Comparison of ENCODE assay signal across 10 cellular contexts in genomic region chr9:20551835-20552234, GRCh38.
DNase-seq lines count a peak whose midpoint lies in the region; ATAC-seq and TF ChIP-seq lines count a peak whose summit lies in the region.
"Had no signal": no experiment of that assay in that cellular context is flagged by ENCODE, and none has a peak within 500 bp of the region (broad histone marks: within the 10 kb centered on the region; RNA-seq: fewer than 3 reads in every experiment).

No MANE protein-coding gene starts in this region.

- H3K27me3 ChIP-seq in colonic mucosa = no peaks in the 10 kb centered on the region

- peak overlapping the region in 1 of 2 donors; percentile 76 for H3K9ac ChIP-seq in colonic mucosa (ENCODE audit: low read depth in 2 of 2, low read length in 2 of 2)

- no peak for TF ChIP-seq CTCF in colonic mucosa (IDR thresholded peaks at IDR 0.05)

- H3K4me1 ChIP-seq in colonic mucosa = peaks cover 11% of the 10 kb centered on the region

- H3K4me3 ChIP-seq in GM08714 (ENCODE audit: low read length) = peak overlapping the region; percentile 62; the same call in 1 of the 2 replicates
- no peak overlapping the region for H3K4me3 ChIP-seq in colonic mucosa
- H3K4me3 ChIP-seq: skin epidermis had no signal

- ATAC-seq in GM19468 (IDR thresholded peaks at IDR 0.05; ENCODE audit: extremely low read depth, unreplicated experiment) = peak; percentile 80
- peak; percentile 67 for ATAC-seq in HG03457 (IDR thresholded peaks at IDR 0.05; ENCODE audit: unreplicated experiment)
- ATAC-seq in SK-N-SH treated with all-trans-retinoic acid at 6 μM for 48 hours = no peak

- DNase-seq in colonic mucosa = peak; percentile 69
- DNase-seq in NK-92 (lab: John Stamatoyannopoulos, UW; ENCODE audit: unreplicated experiment) = no peak
- DNase-seq in NCI-H2029 treated with DMSO at 0.1 percent for 48 hours (lab: John Stamatoyannopoulos, UW) = no peak
- no peak for DNase-seq in NCI-H1417 (lab: John Stamatoyannopoulos, UW)
- DNase-seq: anterior cingulate cortex had no signal

- H3K27ac ChIP-seq in colonic mucosa = peak overlapping the region; percentile 80
- H3K27ac ChIP-seq: skin epidermis had no signal

- H3K9me3 ChIP-seq in colonic mucosa = no peaks in the 10 kb centered on the region

- intact Hi-C loops in colonic mucosa (cut with DNase I) = no loop called here

- no peaks in the 10 kb centered on the region for H3K36me3 ChIP-seq in colonic mucosa

TF ChIP-seq in SK-N-SH treated with all-trans-retinoic acid at 6 μM for 48 hours, 23 proteins besides CTCF, POLR2A, EP300 and RAD21:
- no peak for TF ChIP-seq ZNF8 (CRISPR knock-in tag; IDR thresholded peaks at IDR 0.05)
- TF ChIP-seq BACH2 (CRISPR knock-in tag; IDR thresholded peaks at IDR 0.05; ENCODE audit: borderline replicate concordance) = no peak
- no peak for TF ChIP-seq ZC3H10 (CRISPR knock-in tag; IDR thresholded peaks at IDR 0.05)
- TF ChIP-seq ZFP30 (CRISPR knock-in tag; IDR thresholded peaks at IDR 0.05) = no peak
- TF ChIP-seq CSRNP3 (CRISPR knock-in tag; IDR thresholded peaks at IDR 0.05) = no peak
- no peak for TF ChIP-seq RARB (CRISPR knock-in tag; IDR thresholded peaks at IDR 0.05)
- TF ChIP-seq PPARA (CRISPR knock-in tag; IDR thresholded peaks at IDR 0.05; ENCODE audit: borderline replicate concordance) = no peak
